In the genomic region with DNA sequence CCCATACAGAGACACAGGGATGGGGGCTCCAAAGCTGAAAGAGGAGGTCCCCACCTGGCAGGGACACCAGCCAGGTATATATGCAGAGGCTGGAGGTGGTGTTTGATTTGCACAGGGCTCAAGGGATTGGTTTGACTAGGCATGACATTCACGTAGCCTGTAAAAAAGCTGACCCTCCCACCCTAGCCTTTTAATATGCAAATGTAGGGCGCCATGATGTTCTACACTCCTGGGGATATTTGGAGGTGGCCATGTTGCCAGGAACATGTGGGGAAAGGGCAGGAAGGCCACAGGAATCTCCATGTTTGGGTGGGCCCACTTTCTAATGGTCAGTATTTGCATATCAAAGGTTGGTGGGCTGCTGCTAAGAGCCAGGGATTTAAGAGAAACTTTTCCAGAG, we compare ENCODE assay signal across 30 cellular contexts. TPM values are rescaled to one million over a fixed set of nuclear protein-coding genes. Genes with fewer than 3 reads are reported as not detected.
"Had no signal": no experiment of that assay in that cellular context is flagged by ENCODE, and none has a peak within 500 bp of the region (broad histone marks: within the 10 kb centered on the region; RNA-seq: fewer than 3 reads in every experiment).

No MANE protein-coding gene starts in this region.

- H3K4me1 ChIP-seq: colonic mucosa, pancreas, testis had no signal

- DNase-seq: activated CD8-positive, alpha-beta memory T cell treated with anti-CD3 and anti-CD28 coated beads for 24 hours; activated effector memory CD4-positive, alpha-beta T cell treated with Interleukin-2 at 50 U/mL for 16 hours; activated naive CD4-positive, alpha-beta T cell treated with Interleukin-2 at 50 U/mL for 16 hours; effector CD8-positive, alpha-beta T cell; gastrocnemius medialis; glutamatergic neuron; left cardiac atrium; pancreas; psoas muscle; sigmoid colon; stimulated activated CD4-positive, alpha-beta T cell treated with anti-CD3 and anti-CD28 coated beads, Interleukin-1b, Interleukin-23, amount 100 ng/mL, for 48 hours; stimulated activated CD8-positive, alpha-beta memory T cell treated with anti-CD3 and anti-CD28 coated beads, Interleukin-4, amount 100 ng/mL, for 48 hours; stimulated activated naive B cell treated with anti-CD40 and anti-IgM and Interleukin-4, amounts not matched to agents 10 μg/mL and 1 μg/mL and 100 μg/mL, for 72 hours; testis; transverse colon had no signal

- H3K36me3 Mint-ChIP-seq: mesothelial cell of epicardium had no signal

- H3K9me3 Mint-ChIP-seq: central memory CD8-positive, alpha-beta T cell had no signal

- H3K27me3 Mint-ChIP-seq: activated naive CD8-positive, alpha-beta T cell; central memory CD8-positive, alpha-beta T cell; stimulated activated naive B cell treated with anti-CD40 and anti-IgM and Interleukin-4, amounts not matched to agents 10 μg/mL and 1 μg/mL and 100 μg/mL, for 72 hours; T-cell had no signal

- FAIRE-seq: bronchial epithelial cell, keratinocyte, pancreas, urothelium cell line had no signal

- H3K4me3 Mint-ChIP-seq: activated naive CD8-positive, alpha-beta T cell; central memory CD8-positive, alpha-beta T cell; mesothelial cell of epicardium; stimulated activated naive B cell treated with anti-CD40 and anti-IgM and Interleukin-4, amounts not matched to agents 10 μg/mL and 1 μg/mL and 100 μg/mL, for 72 hours had no signal

- H3K27ac Mint-ChIP-seq: activated naive CD8-positive, alpha-beta T cell; mesothelial cell of epicardium had no signal

- H3K27ac ChIP-seq: colonic mucosa, gastrocnemius medialis, pancreas, psoas muscle, testis had no signal

- H3K4me2 ChIP-seq: smooth muscle cell had no signal

- H3K4me3 ChIP-seq: colonic mucosa, gastrocnemius medialis, pancreas, psoas muscle, sigmoid colon, smooth muscle cell, testis, transverse colon had no signal

- H3K27me3 ChIP-seq: colonic mucosa, gastrocnemius medialis, pancreas, sigmoid colon, testis, transverse colon had no signal

- H3K36me3 ChIP-seq: colonic mucosa, gastrocnemius medialis, pancreas, sigmoid colon, transverse colon had no signal

- H3K9me3 ChIP-seq: colonic mucosa, gastrocnemius medialis, pancreas, psoas muscle, sigmoid colon, testis, transverse colon had no signal

RNA-seq across cellular contexts. Expression of gene C5orf52, which starts 47.9 kb away (rescaled TPM):
- total RNA-seq: bronchial epithelial cell; dermis microvascular lymphatic vessel endothelial cell; gastrocnemius medialis; left cardiac atrium; liver; mammary epithelial cell; mesothelial cell of epicardium; naive thymus-derived CD4-positive, alpha-beta T cell; pancreas; psoas muscle; sigmoid colon; smooth muscle cell; T-cell; transverse colon had no signal
- polyA plus RNA-seq: adipose tissue; keratinocyte; liver; mammary epithelial cell; naive thymus-derived CD4-positive, alpha-beta T cell; neural cell; pancreas; psoas muscle; smooth muscle cell had no signal
